ENCODE assay signal across 28 cellular contexts in genomic region chr11:33410086-33410765, GRCh38. TPM values are rescaled to one million over a fixed set of nuclear protein-coding genes. Genes with fewer than 3 reads are reported as not detected.
"Had no signal": no experiment of that assay in that cellular context is flagged by ENCODE, and none has a peak within 500 bp of the region (broad histone marks: within the 10 kb centered on the region; RNA-seq: fewer than 3 reads in every experiment).

No MANE protein-coding gene starts in this region.

- H3K4me3 ChIP-seq: ascending aorta, breast epithelium, cardiac muscle cell, colonic mucosa had no signal

- H3K9me3 ChIP-seq: ascending aorta, breast epithelium, colonic mucosa had no signal

- H3K27ac ChIP-seq: ascending aorta, breast epithelium, cardiac muscle cell, colonic mucosa had no signal

- H3K4me1 Mint-ChIP-seq: activated CD4-positive, alpha-beta memory T cell treated with anti-CD3 and anti-CD28 coated beads, Interleukin-2, amount 10 ng/mL, durations not matched to agents 7 days and 5 days; activated CD4-positive, alpha-beta T cell treated with anti-CD3 and anti-CD28 coated beads, Interleukin-2, amount 10 ng/mL, durations not matched to agents 7 days and 5 days; activated naive CD4-positive, alpha-beta T cell treated with anti-CD3 and anti-CD28 coated beads, Interleukin-2, amount 10 ng/mL, durations not matched to agents 7 days and 5 days; activated naive CD8-positive, alpha-beta T cell treated with anti-CD3 and anti-CD28 coated beads, Interleukin-2, amount 10 ng/mL, durations not matched to agents 7 days and 5 days had no signal

- H3K27me3 Mint-ChIP-seq: brain had no signal

- H3K4me3 Mint-ChIP-seq: activated CD4-positive, alpha-beta memory T cell treated with anti-CD3 and anti-CD28 coated beads, Interleukin-2, amount 10 ng/mL, durations not matched to agents 7 days and 5 days; activated CD4-positive, alpha-beta T cell treated with anti-CD3 and anti-CD28 coated beads, Interleukin-2, amount 10 ng/mL, durations not matched to agents 7 days and 5 days; activated naive CD4-positive, alpha-beta T cell treated with anti-CD3 and anti-CD28 coated beads, Interleukin-2, amount 10 ng/mL, durations not matched to agents 7 days and 5 days; activated naive CD8-positive, alpha-beta T cell treated with anti-CD3 and anti-CD28 coated beads, Interleukin-2, amount 10 ng/mL, durations not matched to agents 7 days and 5 days; activated T-cell treated with anti-CD3 and anti-CD28 coated beads, Interleukin-2, amount 50 U/mL, for 24 hours; activated T-cell treated with anti-CD3 and anti-CD28 coated beads, Interleukin-2, amount 50 U/mL, for 72 hours; brain; endodermal cell had no signal

- H3K9me3 Mint-ChIP-seq: activated CD4-positive, alpha-beta memory T cell treated with anti-CD3 and anti-CD28 coated beads, Interleukin-2, amount 10 ng/mL, durations not matched to agents 7 days and 5 days; activated CD4-positive, alpha-beta T cell treated with anti-CD3 and anti-CD28 coated beads, Interleukin-2, amount 10 ng/mL, durations not matched to agents 7 days and 5 days; activated naive CD4-positive, alpha-beta T cell treated with anti-CD3 and anti-CD28 coated beads, Interleukin-2, amount 10 ng/mL, durations not matched to agents 7 days and 5 days; activated naive CD4-positive, alpha-beta T cell treated with anti-CD3 and anti-CD28 coated beads, Interleukin-2, amount 50 U/mL, for 72 hours; activated naive CD8-positive, alpha-beta T cell treated with anti-CD3 and anti-CD28 coated beads, Interleukin-2, amount 10 ng/mL, durations not matched to agents 7 days and 5 days; activated T-cell treated with anti-CD3 and anti-CD28 coated beads, Interleukin-2, amount 50 U/mL, for 24 hours; activated T-cell treated with anti-CD3 and anti-CD28 coated beads, Interleukin-2, amount 50 U/mL, for 72 hours; brain; endodermal cell had no signal

- H3K36me3 Mint-ChIP-seq: activated naive CD4-positive, alpha-beta T cell treated with anti-CD3 and anti-CD28 coated beads, Interleukin-2, amount 10 ng/mL, durations not matched to agents 7 days and 5 days; activated naive CD4-positive, alpha-beta T cell treated with anti-CD3 and anti-CD28 coated beads, Interleukin-2, amount 50 U/mL, for 72 hours; activated naive CD8-positive, alpha-beta T cell treated with anti-CD3 and anti-CD28 coated beads, Interleukin-2, amount 10 ng/mL, durations not matched to agents 7 days and 5 days; brain had no signal

- FAIRE-seq: frontal cortex had no signal

- H3K36me3 ChIP-seq: ascending aorta, breast epithelium, cardiac muscle cell, colonic mucosa had no signal

- H3K27ac Mint-ChIP-seq: activated CD4-positive, alpha-beta memory T cell treated with anti-CD3 and anti-CD28 coated beads, Interleukin-2, amount 10 ng/mL, durations not matched to agents 7 days and 5 days; activated CD4-positive, alpha-beta T cell treated with anti-CD3 and anti-CD28 coated beads, Interleukin-2, amount 10 ng/mL, durations not matched to agents 7 days and 5 days; activated naive CD4-positive, alpha-beta T cell treated with anti-CD3 and anti-CD28 coated beads, Interleukin-2, amount 10 ng/mL, durations not matched to agents 7 days and 5 days; activated naive CD4-positive, alpha-beta T cell treated with anti-CD3 and anti-CD28 coated beads, Interleukin-2, amount 50 U/mL, for 72 hours; activated naive CD8-positive, alpha-beta T cell treated with anti-CD3 and anti-CD28 coated beads, Interleukin-2, amount 10 ng/mL, durations not matched to agents 7 days and 5 days; activated T-cell treated with anti-CD3 and anti-CD28 coated beads, Interleukin-2, amount 50 U/mL, for 24 hours; activated T-cell treated with anti-CD3 and anti-CD28 coated beads, Interleukin-2, amount 50 U/mL, for 72 hours; brain; endodermal cell had no signal

- ATAC-seq: activated naive CD4-positive, alpha-beta T cell treated with anti-CD3 and anti-CD28 coated beads, Interleukin-2, amount 50 U/mL, for 72 hours; activated T-cell treated with anti-CD3 and anti-CD28 coated beads, Interleukin-2, amount 50 U/mL, for 72 hours; esophagus mucosa had no signal

- H3K27me3 ChIP-seq: ascending aorta, breast epithelium, colonic mucosa had no signal

- DNase-seq: activated CD4-positive, alpha-beta memory T cell treated with anti-CD3 and anti-CD28 coated beads, Interleukin-2, amount 10 ng/mL, durations not matched to agents 7 days and 5 days; activated CD4-positive, alpha-beta T cell treated with anti-CD3 and anti-CD28 coated beads for 1 hour; activated CD4-positive, alpha-beta T cell treated with anti-CD3 and anti-CD28 coated beads for 4 hours; activated CD4-positive, alpha-beta T cell treated with anti-CD3 and anti-CD28 coated beads, Interleukin-2, amount 10 ng/mL, durations not matched to agents 7 days and 5 days; activated CD4-positive, alpha-beta T cell treated with anti-CD3 and anti-CD28 coated beads, Interleukin-2, amount 50 U/mL, for 4 hours; activated CD8-positive, alpha-beta memory T cell treated with anti-CD3 and anti-CD28 coated beads, Interleukin-2, amount 50 U/mL, for 48 hours; activated gamma-delta T cell; activated naive CD4-positive, alpha-beta T cell; activated naive CD4-positive, alpha-beta T cell treated with anti-CD3 and anti-CD28 coated beads, Interleukin-2, amount 10 ng/mL, durations not matched to agents 7 days and 5 days; activated naive CD8-positive, alpha-beta T cell treated with anti-CD3 and anti-CD28 coated beads, Interleukin-2, amount 10 ng/mL, durations not matched to agents 7 days and 5 days; activated T-cell treated with anti-CD3 and anti-CD28 coated beads for 4 hours; activated T-cell treated with anti-CD3 and anti-CD28 coated beads, Interleukin-2, amount 50 U/mL, for 24 hours; activated T-cell treated with anti-CD3 and anti-CD28 coated beads, Interleukin-2, amount 50 U/mL, for 72 hours; central memory CD4-positive, alpha-beta T cell; cerebellar nuclear complex; colonic mucosa; effector CD8-positive, alpha-beta T cell; endodermal cell; foreskin fibroblast; head of caudate nucleus; T-helper 2 cell had no signal

- H3K4me1 ChIP-seq: ascending aorta, breast epithelium, colonic mucosa had no signal

RNA-seq across cellular contexts. Expression of gene KIAA1549L, which starts 34.3 kb away (rescaled TPM):
- total RNA-seq: activated CD4-positive, alpha-beta T cell treated with anti-CD3 and anti-CD28 coated beads, Interleukin-2, amount 10 ng/mL, durations not matched to agents 7 days and 5 days; activated naive CD4-positive, alpha-beta T cell treated with anti-CD3 and anti-CD28 coated beads, Interleukin-2, amount 50 U/mL, for 72 hours; activated naive CD8-positive, alpha-beta T cell treated with anti-CD3 and anti-CD28 coated beads, Interleukin-2, amount 10 ng/mL, durations not matched to agents 7 days and 5 days; activated T-cell treated with anti-CD3 and anti-CD28 coated beads, Interleukin-2, amount 50 U/mL, for 72 hours; ascending aorta had no signal
